Comparison of ENCODE assay signal across 19 cellular contexts in the genomic region with DNA sequence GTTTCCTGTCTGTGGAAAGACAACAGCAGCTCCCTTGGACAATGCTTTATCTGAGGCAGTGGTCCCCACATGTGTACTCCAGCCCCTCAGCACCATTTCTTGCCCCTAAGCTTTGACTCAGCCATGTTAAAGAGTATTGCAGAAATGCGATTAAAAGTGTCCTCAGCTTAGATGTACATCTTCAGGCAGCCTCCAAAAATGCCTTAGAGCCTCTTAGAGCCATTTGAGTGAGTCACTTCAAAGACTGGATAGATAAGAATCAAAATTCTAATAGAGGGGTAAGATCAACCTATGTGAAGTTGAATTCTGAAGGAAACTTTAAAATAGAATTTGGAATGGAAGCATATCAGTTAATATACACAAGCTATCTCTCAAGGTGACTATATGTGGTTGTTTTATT.
DNase-seq lines count a peak whose midpoint lies in the region; ATAC-seq and TF ChIP-seq lines count a peak whose summit lies in the region.
"Had no signal": no experiment of that assay in that cellular context is flagged by ENCODE, and none has a peak within 500 bp of the region (broad histone marks: within the 10 kb centered on the region; RNA-seq: fewer than 3 reads in every experiment).

No MANE protein-coding gene starts in this region.

- H3F3A ChIP-seq in SK-N-SH (replicated peaks; ENCODE audit: insufficient read depth), result peaks cover 46% of the 10 kb centered on the region

- peaks cover 9% of the 10 kb centered on the region for H3K79me1 ChIP-seq in trophoblast cell (ENCODE audit: low read length)

- H3K9me2 ChIP-seq in SK-N-SH, result no peaks in the 10 kb centered on the region

- CTCF ChIA-PET in SK-N-SH (lab: Yijun Ruan, JAX), result no interaction called here

- POLR2A ChIA-PET in SK-N-SH (lab: Yijun Ruan, JAX), result no interaction called here

- peak overlapping the region; percentile 97 for H2BK5ac ChIP-seq in trophoblast cell (ENCODE audit: low read depth, low read length, poor library complexity)

- DNase-seq in cardiac muscle cell (ENCODE audit: low read depth in 1 of 2, low spot score in 1 of 2) (no peak), left cardiac atrium (no peak), SK-N-SH (no peak), foreskin keratinocyte (no peak), trophoblast cell (peak; percentile 15 to 64), cerebellar cortex (ENCODE audit: low spot score) (no peak), uterus (no peak)
- DNase-seq: CD4-positive, alpha-beta memory T cell; DMS79; GF-D8; Karpas-422; MM.1S; NCI-H1105; NCI-H1694; NCI-H524; Right ventricle myocardium superior had no signal

- H3K9me3 ChIP-seq in cardiac muscle cell (ENCODE audit: low read depth), result no peaks in the 10 kb centered on the region
- no peaks in the 10 kb centered on the region for H3K9me3 ChIP-seq in SK-N-SH
- H3K9me3 ChIP-seq in trophoblast cell (ENCODE audit: insufficient read depth, low read depth, low read length), result no peaks in the 10 kb centered on the region
- H3K9me3 ChIP-seq in uterus, result no peaks in the 10 kb centered on the region

- peak overlapping the region; percentile 73 for H2AK5ac ChIP-seq in trophoblast cell (ENCODE audit: low read length)

- peaks cover 7% of the 10 kb centered on the region for H3K79me2 ChIP-seq in SK-N-SH (ENCODE audit: insufficient read depth)
- peaks cover 2% of the 10 kb centered on the region for H3K79me2 ChIP-seq in trophoblast cell (ENCODE audit: control insufficient read depth, insufficient read depth, low read length, poor library complexity)

- peak overlapping the region; percentile 26; the same call in 1 of the 2 replicates for H3K9ac ChIP-seq in SK-N-SH
- H3K9ac ChIP-seq in trophoblast cell (ENCODE audit: low read length), result no peak overlapping the region

- ATAC-seq in left cardiac atrium, result no peak
- peak; percentile 31 for ATAC-seq in foreskin keratinocyte
- no peak for ATAC-seq in GM21528 (IDR thresholded peaks at IDR 0.05; ENCODE audit: low FRiP score, unreplicated experiment)
- ATAC-seq: Panc1 had no signal

- 68% methylated on average over 1 of the region's 1 CpG for WGBS in SK-N-SH (ENCODE audit: low lambda C conversion rate)
- no CpG with 5 or more reads among the region's 1 CpG for WGBS in trophoblast cell (ENCODE audit: extremely low coverage, insufficient coverage, insufficient read length)

- H2BK120ac ChIP-seq in trophoblast cell (ENCODE audit: insufficient read depth, low read length, poor library complexity), result peak overlapping the region; percentile 72

- H3K18ac ChIP-seq in trophoblast cell (ENCODE audit: low read length), result peak overlapping the region; percentile 85

- H3K27ac ChIP-seq in cardiac muscle cell (peak overlapping the region; percentile 14), SK-N-SH (ENCODE audit: low read depth in 2 of 2, low read length in 1 of 2) (peak overlapping the region in 1 of 2 experiments; percentile 98; a peak in 2 of 4 replicates), foreskin keratinocyte (no peak overlapping the region), trophoblast cell (ENCODE audit: low read depth, low read length) (peak overlapping the region; percentile 91), uterus (no peak overlapping the region)
- H3K27ac ChIP-seq: 22Rv1 had no signal

- H3K4me2 ChIP-seq in SK-N-SH, result 0 out of 2 replicates have a peak overlapping the region, but pooled peaks have one; percentile 0
- H3K4me2 ChIP-seq in trophoblast cell (ENCODE audit: low read length), result peak overlapping the region; percentile 21

- TF ChIP-seq POLR2A in uterus (IDR thresholded peaks at IDR 0.05), result no peak

- H3K14ac ChIP-seq in trophoblast cell (ENCODE audit: low read length), result peak overlapping the region; percentile 68

- peak in 1 of 2 experiments; percentile 52; a peak in 2 of 4 replicates for TF ChIP-seq EP300 in SK-N-SH (IDR thresholded peaks at IDR 0.05; ENCODE audit: borderline replicate concordance in 1 of 2, low read depth in 1 of 2, low read length in 1 of 2)

- H4K8ac ChIP-seq in trophoblast cell (ENCODE audit: low read depth, low read length), result peak overlapping the region; percentile 91

- H3K27me3 ChIP-seq in cardiac muscle cell (no peaks in the 10 kb centered on the region), SK-N-SH (ENCODE audit: insufficient read depth) (no peaks in the 10 kb centered on the region), foreskin keratinocyte (no peaks in the 10 kb centered on the region), trophoblast cell (ENCODE audit: insufficient read depth, low read length) (no peaks in the 10 kb centered on the region), uterus (no peaks in the 10 kb centered on the region)

- peak overlapping the region; percentile 13 for H3K4ac ChIP-seq in trophoblast cell (ENCODE audit: low read depth, low read length)

- H4K91ac ChIP-seq in trophoblast cell (ENCODE audit: low read depth, low read length), result peak overlapping the region; percentile 79

- intact Hi-C loops in left cardiac atrium (cut with DNase I), result no loop called here
- intact Hi-C loops in uterus (cut with DNase I; ENCODE audit: low total_unique reads), result no loop called here

- TF ChIP-seq RAD21 in SK-N-SH (IDR thresholded peaks at IDR 0.05; ENCODE audit: low read length), result no peak

- H4K12ac ChIP-seq in trophoblast cell (ENCODE audit: low read depth, low read length), result no peak overlapping the region

- no peaks in the 10 kb centered on the region for H4K20me1 ChIP-seq in SK-N-SH (ENCODE audit: insufficient read depth)

- H3K4me1 ChIP-seq in cardiac muscle cell (ENCODE audit: low read depth) (no peaks in the 10 kb centered on the region), SK-N-SH (ENCODE audit: control insufficient read depth in 1 of 2, insufficient read depth in 2 of 2, low read depth in 1 of 2, low read length in 1 of 2) (peaks cover 0 to 22% of the 10 kb centered on the region in 2 experiments; a peak in 3 of 4 replicates), foreskin keratinocyte (peaks cover 6% of the 10 kb centered on the region), trophoblast cell (ENCODE audit: control insufficient read depth in 1 of 2, insufficient read depth in 2 of 2, low read length in 2 of 2) (peaks cover 6 to 9% of the 10 kb centered on the region in 2 experiments), uterus (no peaks in the 10 kb centered on the region)

- TF ChIP-seq CTCF in cardiac muscle cell (IDR thresholded peaks at IDR 0.05; ENCODE audit: low read depth, low read length) (no peak), SK-N-SH (IDR thresholded peaks at IDR 0.05) (no peak), foreskin keratinocyte (conservative IDR thresholded peaks at IDR 0.05) (no peak), uterus (IDR thresholded peaks at IDR 0.05) (no peak)

- H2AFZ ChIP-seq in SK-N-SH (ENCODE audit: low read depth) (no peak overlapping the region), trophoblast cell (ENCODE audit: insufficient read depth, low read length, poor library complexity) (no peak overlapping the region)

- H3K23ac ChIP-seq in trophoblast cell (ENCODE audit: low read length), result no peak overlapping the region

- H3K4me3 ChIP-seq in cardiac muscle cell, result no peak overlapping the region
- H3K4me3 ChIP-seq in SK-N-SH (ENCODE audit: low read depth in 2 of 2, low read length in 1 of 2), result no peak overlapping the region
- H3K4me3 ChIP-seq in trophoblast cell (ENCODE audit: low read depth, low read length), result no peak overlapping the region
- no peak overlapping the region for H3K4me3 ChIP-seq in uterus

- no peak overlapping the region for H2BK12ac ChIP-seq in trophoblast cell (ENCODE audit: low read length)

- H3K36me3 ChIP-seq in cardiac muscle cell, result no peaks in the 10 kb centered on the region
- peaks cover 0 to 67% of the 10 kb centered on the region in 2 experiments for H3K36me3 ChIP-seq in SK-N-SH (replicated peaks in 1 of 2; ENCODE audit: control insufficient read depth in 1 of 2, insufficient read depth in 2 of 2, low read length in 1 of 2)
- peaks cover 3 to 7% of the 10 kb centered on the region in 2 experiments for H3K36me3 ChIP-seq in trophoblast cell (ENCODE audit: control insufficient read depth in 1 of 2, insufficient read depth in 2 of 2, low read length in 2 of 2)
- no peaks in the 10 kb centered on the region for H3K36me3 ChIP-seq in uterus

TF ChIP-seq in SK-N-SH, 30 proteins besides CTCF, POLR2A, EP300 and RAD21:
- 0 out of 2 replicates have a peak, but pooled peaks have one; percentile 29 for TF ChIP-seq TEAD4 (IDR thresholded peaks at IDR 0.05; ENCODE audit: borderline replicate concordance, insufficient read depth)
- TF ChIP-seq TCF12 (IDR thresholded peaks at IDR 0.05), result peak; percentile 65
- peak; percentile 70 for TF ChIP-seq JUND (IDR thresholded peaks at IDR 0.05)
- no peak for TF ChIP-seq TAF1 (IDR thresholded peaks at IDR 0.05; ENCODE audit: borderline replicate concordance, low read depth, low read length)
- TF ChIP-seq RCOR1 (IDR thresholded peaks at IDR 0.05; ENCODE audit: low read length), result no peak
- TF ChIP-seq, protein P1, sequence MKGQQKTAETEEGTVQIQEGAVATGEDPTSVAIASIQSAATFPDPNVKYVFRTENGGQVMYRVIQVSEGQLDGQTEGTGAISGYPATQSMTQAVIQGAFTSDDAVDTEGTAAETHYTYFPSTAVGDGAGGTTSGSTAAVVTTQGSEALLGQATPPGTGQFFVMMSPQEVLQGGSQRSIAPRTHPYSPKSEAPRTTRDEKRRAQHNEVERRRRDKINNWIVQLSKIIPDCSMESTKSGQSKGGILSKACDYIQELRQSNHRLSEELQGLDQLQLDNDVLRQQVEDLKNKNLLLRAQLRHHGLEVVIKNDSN (IDR thresholded peaks at IDR 0.05; ENCODE audit: borderline replicate concordance, low read depth), result no peak
- TF ChIP-seq, protein P2, sequence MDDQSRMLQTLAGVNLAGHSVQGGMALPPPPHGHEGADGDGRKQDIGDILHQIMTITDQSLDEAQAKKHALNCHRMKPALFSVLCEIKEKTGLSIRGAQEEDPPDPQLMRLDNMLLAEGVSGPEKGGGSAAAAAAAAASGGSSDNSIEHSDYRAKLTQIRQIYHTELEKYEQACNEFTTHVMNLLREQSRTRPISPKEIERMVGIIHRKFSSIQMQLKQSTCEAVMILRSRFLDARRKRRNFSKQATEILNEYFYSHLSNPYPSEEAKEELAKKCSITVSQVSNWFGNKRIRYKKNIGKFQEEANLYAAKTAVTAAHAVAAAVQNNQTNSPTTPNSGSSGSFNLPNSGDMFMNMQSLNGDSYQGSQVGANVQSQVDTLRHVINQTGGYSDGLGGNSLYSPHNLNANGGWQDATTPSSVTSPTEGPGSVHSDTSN (IDR thresholded peaks at IDR 0.05), result peak; percentile 35; the same call in 1 of the 2 replicates
- peak; percentile 77 for TF ChIP-seq FOSL2 (IDR thresholded peaks at IDR 0.05; ENCODE audit: borderline replicate concordance, low read depth)
- TF ChIP-seq, protein P3, sequence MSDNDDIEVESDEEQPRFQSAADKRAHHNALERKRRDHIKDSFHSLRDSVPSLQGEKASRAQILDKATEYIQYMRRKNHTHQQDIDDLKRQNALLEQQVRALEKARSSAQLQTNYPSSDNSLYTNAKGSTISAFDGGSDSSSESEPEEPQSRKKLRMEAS (IDR thresholded peaks at IDR 0.05; ENCODE audit: low read depth), result peak; percentile 13; the same call in 1 of the 2 replicates
TF ChIP-seq in SK-N-SH: peak in this region for 6.

Comparison
In these comparisons a context has a peak if more than half of its experiments do, and no peak if none do; other contexts are left out.
1. DNase-seq: peak in trophoblast cell (2 of 2); none in cardiac muscle cell (0 of 2), left cardiac atrium (single experiment), SK-N-SH (single experiment), foreskin keratinocyte (0 of 2), cerebellar cortex (single experiment) and uterus (0 of 2).
2. H3K27ac ChIP-seq: peak in cardiac muscle cell (single experiment) and trophoblast cell (single experiment); none in foreskin keratinocyte (single experiment) and uterus (0 of 2).